17 cellular contexts compared by ENCODE assay signal in the genomic region with DNA sequence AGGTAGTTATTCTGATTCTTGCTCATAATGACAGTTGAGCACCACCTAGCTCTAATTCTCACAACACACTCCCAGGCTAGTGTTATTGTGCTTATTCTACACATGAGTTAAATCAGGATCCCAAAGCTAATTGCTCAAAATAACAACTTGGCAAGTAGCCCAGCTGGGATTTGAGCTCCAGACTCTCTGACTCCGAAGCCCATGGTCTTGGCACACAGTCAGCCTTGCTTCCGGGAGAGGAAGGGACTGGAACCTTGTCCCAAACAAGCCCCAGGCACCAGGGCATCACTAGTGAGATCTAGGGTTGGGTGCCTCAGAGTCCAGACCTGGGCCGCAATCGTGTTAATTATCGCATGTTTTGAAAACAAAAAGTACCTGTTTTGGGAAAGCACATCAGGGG.
DNase-seq lines count a peak whose midpoint lies in the region; ATAC-seq, FAIRE-seq and TF ChIP-seq lines count a peak whose summit lies in the region.
"Had no signal": no experiment of that assay in that cellular context is flagged by ENCODE, and none has a peak within 500 bp of the region (broad histone marks: within the 10 kb centered on the region; RNA-seq: fewer than 3 reads in every experiment).

No MANE protein-coding gene starts in this region.

- no peak for TF ChIP-seq POLR2A in uterus (IDR thresholded peaks at IDR 0.05)

- WGBS in right cardiac atrium: 46% methylated on average over 5 of the region's 5 CpGs

- no peak for TF ChIP-seq CTCF in right atrium auricular region (IDR thresholded peaks at IDR 0.05)
- TF ChIP-seq CTCF in uterus (IDR thresholded peaks at IDR 0.05): no peak

- H3K4me3 ChIP-seq in right atrium auricular region (no peak overlapping the region), right cardiac atrium (ENCODE audit: low read length) (no peak overlapping the region), uterus (no peak overlapping the region)
- H3K4me3 ChIP-seq: gastrocnemius medialis, prostate gland had no signal

- H3K27me3 ChIP-seq in right atrium auricular region (no peaks in the 10 kb centered on the region), right cardiac atrium (ENCODE audit: control insufficient read depth, insufficient read depth) (no peaks in the 10 kb centered on the region), uterus (no peaks in the 10 kb centered on the region)
- H3K27me3 ChIP-seq: gastrocnemius medialis had no signal

- H3K36me3 ChIP-seq in right atrium auricular region: no peaks in the 10 kb centered on the region
- no peaks in the 10 kb centered on the region for H3K36me3 ChIP-seq in uterus
- H3K36me3 ChIP-seq: gastrocnemius medialis, prostate gland had no signal

- FAIRE-seq in GM19239 (lab: Jason Lieb, UNC): no peak

- ATAC-seq in Right ventricle myocardium inferior: peak; percentile 28
- ATAC-seq in right cardiac atrium: peak; percentile 59 to 63
- no peak for ATAC-seq in HG02588 (IDR thresholded peaks at IDR 0.05; ENCODE audit: unreplicated experiment)
- ATAC-seq in GM21723 (IDR thresholded peaks at IDR 0.05; ENCODE audit: unreplicated experiment): no peak
- ATAC-seq: gastrocnemius medialis, natural killer cell had no signal

- H3K27ac ChIP-seq in right atrium auricular region (no peak overlapping the region), right cardiac atrium (ENCODE audit: low read length) (no peak overlapping the region), uterus (peak overlapping the region; percentile 20 to 21)
- H3K27ac ChIP-seq: epithelial cell of prostate, gastrocnemius medialis, prostate gland had no signal

- peaks cover 0 to 11% of the 10 kb centered on the region in 2 donors for H3K4me1 ChIP-seq in right atrium auricular region
- H3K4me1 ChIP-seq in right cardiac atrium (ENCODE audit: control insufficient read depth, insufficient read depth, low read length): peaks cover 3% of the 10 kb centered on the region
- H3K4me1 ChIP-seq in uterus: peaks cover 0 to 5% of the 10 kb centered on the region in 2 donors
- H3K4me1 ChIP-seq: prostate gland had no signal

- no peak for DNase-seq in Right ventricle myocardium inferior (ENCODE audit: missing footprints)
- DNase-seq in right atrium auricular region (ENCODE audit: low spot score): no peak
- DNase-seq in NCI-H82 treated with DMSO at 0.1 percent for 48 hours (lab: John Stamatoyannopoulos, UW; ENCODE audit: unreplicated experiment): peak; percentile 9
- peak; percentile 46 to 78 (median 69) for DNase-seq in right cardiac atrium
- peak; percentile 19 to 37 for DNase-seq in uterus
- DNase-seq in GM19239 (ENCODE audit: insufficient read length, low spot score): no peak
- DNase-seq: activated CD4-positive, CD25-positive, alpha-beta regulatory T cell treated with anti-CD3 and anti-CD28 coated beads, Interleukin-2, amount 50 U/mL, for 72 hours; activated effector memory CD4-positive, alpha-beta T cell treated with Interleukin-2 at 50 U/mL for 16 hours; DMS53; gastrocnemius medialis; mammary epithelial cell; natural killer cell; SIG-M5 had no signal

- intact Hi-C loops in Right ventricle myocardium inferior (cut with DNase I) (no loop called here), right cardiac atrium (cut with DNase I) (no loop called here), uterus (cut with DNase I; ENCODE audit: low total_unique reads) (no loop called here)

- H3K9me3 ChIP-seq in right atrium auricular region: no peaks in the 10 kb centered on the region
- no peaks in the 10 kb centered on the region for H3K9me3 ChIP-seq in right cardiac atrium (ENCODE audit: control insufficient read depth, low read length)
- no peaks in the 10 kb centered on the region for H3K9me3 ChIP-seq in uterus
- H3K9me3 ChIP-seq: gastrocnemius medialis, prostate gland had no signal

Comparison
In these comparisons a context has a peak if more than half of its experiments do, and no peak if none do; other contexts are left out.
1. DNase-seq: peak in NCI-H82 treated with DMSO at 0.1 percent for 48 hours (single experiment), right cardiac atrium (3 of 3) and uterus (2 of 2); none in Right ventricle myocardium inferior (single experiment), right atrium auricular region (single experiment) and GM19239 (single experiment).
2. ATAC-seq: peak in Right ventricle myocardium inferior (single experiment) and right cardiac atrium (2 of 2); none in HG02588 (single experiment) and GM21723 (single experiment).
3. H3K27ac ChIP-seq: peak in uterus (2 of 2); none in right atrium auricular region (0 of 2) and right cardiac atrium (single experiment).